ENCODE assay signal across 8 cellular contexts in genomic region chr2:85886585-85886984, GRCh38. TPM values are rescaled to one million over a fixed set of nuclear protein-coding genes. Genes with fewer than 3 reads are reported as not detected.
DNase-seq lines count a peak whose midpoint lies in the region; ATAC-seq and TF ChIP-seq lines count a peak whose summit lies in the region.

No MANE protein-coding gene starts in this region.

- no peak overlapping the region for H3K27ac ChIP-seq in HCT116 (ENCODE audit: low read depth, low read length)

- BruUV-seq in HCT116 (replicated peaks; lab: Mats Ljungman, UMichigan) = no TSS peak

- POLR2A ChIA-PET in HCT116 (lab: Charles Lee) = interaction anchor here (0.7 kb wide), 1 partner anchor 58 kb away, joined by 3 read pairs; no protein-coding TSS in a partner anchor

- no peaks in the 10 kb centered on the region for H3K27me3 ChIP-seq in HCT116 (ENCODE audit: insufficient read depth, low read length)

- no peaks in the 10 kb centered on the region for H4K20me1 ChIP-seq in HCT116 (ENCODE audit: insufficient read depth)

- H3K79me2 ChIP-seq in HCT116 (ENCODE audit: insufficient read depth, low read length) = no peaks in the 10 kb centered on the region; the same call in 1 of the 2 replicates

- intact Hi-C loops in HCT116 (cut with micrococcal nuclease) = loop anchor here (5.0 kb wide), 2 partner anchors 126 to 221 kb away; partner anchors contain the start of genes POLR1A and PTCD3

- no peak overlapping the region for H2AFZ ChIP-seq in HCT116 (ENCODE audit: low read depth, low read length, poor library complexity, severe bottlenecking)

- ATAC-seq in HCT116 = peak; percentile 16; the same call in 1 of the 2 replicates
- ATAC-seq in stimulated activated effector memory CD8-positive, alpha-beta T cell treated with anti-CD3 and anti-CD28 coated beads, Interleukin-12 subunit alpha, Interleukin-12 subunit beta, amount 100 ng/mL, for 72 hours = peak; percentile 63
- ATAC-seq in GM18520 (IDR thresholded peaks at IDR 0.05; ENCODE audit: unreplicated experiment) = no peak

- peak overlapping the region; percentile 18 for H3K9ac ChIP-seq in HCT116 (ENCODE audit: low read length)

- H3K4me1 ChIP-seq in HCT116 (ENCODE audit: control insufficient read depth in 1 of 2, insufficient read depth in 2 of 2, low read length in 2 of 2) = peaks cover 17 to 36% of the 10 kb centered on the region in 2 experiments

- RAD21 ChIA-PET in HCT116 (lab: Charles Lee; ENCODE audit: low non-redundant PET in 1 of 2, low total read pairs in 2 of 2, uncharacterized antibody in 2 of 2, unreplicated experiment in 2 of 2) = no interaction called here

- no peaks in the 10 kb centered on the region for H3K9me3 Mint-ChIP-seq in chondrocyte (ENCODE audit: low read depth)
- no peaks in the 10 kb centered on the region for H3K9me3 Mint-ChIP-seq in stimulated activated effector memory CD8-positive, alpha-beta T cell treated with anti-CD3 and anti-CD28 coated beads, Interleukin-12 subunit alpha, Interleukin-12 subunit beta, amount 100 ng/mL, for 72 hours

- no peak for TF ChIP-seq RAD21 in HCT116 (IDR thresholded peaks at IDR 0.05; ENCODE audit: low read depth)

- TF ChIP-seq CTCF in HCT116 (IDR thresholded peaks at IDR 0.05 in 2 of 3, conservative IDR thresholded peaks at IDR 0.05 in 1 of 3; ENCODE audit: borderline replicate concordance in 1 of 3, insufficient read depth in 1 of 3, low read depth in 2 of 3, low read length in 2 of 3) (no peak), chondrocyte (IDR thresholded peaks at IDR 0.05) (no peak)

- peak overlapping the region; percentile 99 for H3K4me2 ChIP-seq in HCT116 (ENCODE audit: low read length)

- peak overlapping the region; percentile 70 for H3K4me3 Mint-ChIP-seq in chondrocyte (ENCODE audit: unreplicated experiment)
- peak overlapping the region; percentile 85 for H3K4me3 Mint-ChIP-seq in stimulated activated effector memory CD8-positive, alpha-beta T cell treated with anti-CD3 and anti-CD28 coated beads, Interleukin-12 subunit alpha, Interleukin-12 subunit beta, amount 100 ng/mL, for 72 hours

- no peaks in the 10 kb centered on the region for H3K36me3 Mint-ChIP-seq in chondrocyte (ENCODE audit: low read depth)
- H3K36me3 Mint-ChIP-seq in stimulated activated effector memory CD8-positive, alpha-beta T cell treated with anti-CD3 and anti-CD28 coated beads, Interleukin-12 subunit alpha, Interleukin-12 subunit beta, amount 100 ng/mL, for 72 hours = peaks cover 7% of the 10 kb centered on the region

- H3K27ac Mint-ChIP-seq in chondrocyte (ENCODE audit: unreplicated experiment) = peak overlapping the region; percentile 92
- H3K27ac Mint-ChIP-seq in stimulated activated effector memory CD8-positive, alpha-beta T cell treated with anti-CD3 and anti-CD28 coated beads, Interleukin-12 subunit alpha, Interleukin-12 subunit beta, amount 100 ng/mL, for 72 hours = peak overlapping the region; percentile 26

- CTCF ChIA-PET in HCT116 (lab: Charles Lee) = interaction anchor here (3.8 kb wide), 1 partner anchor 16 kb away, joined by 19 read pairs; no protein-coding TSS in a partner anchor

- no peaks in the 10 kb centered on the region for H3K9me3 ChIP-seq in HCT116 (ENCODE audit: control insufficient read depth in 1 of 2, insufficient read depth in 1 of 2, low read depth in 1 of 2, low read length in 2 of 2)

- H3K36me3 ChIP-seq in HCT116 (ENCODE audit: control insufficient read depth in 1 of 2, insufficient read depth in 2 of 2, low read length in 2 of 2) = no peaks in the 10 kb centered on the region

- TF ChIP-seq POLR2A in HCT116 (IDR thresholded peaks at IDR 0.05; ENCODE audit: borderline replicate concordance, extremely low read depth, insufficient read depth, insufficient read length) = no peak

- H3K4me3 ChIP-seq in HCT116 (replicated peaks in 1 of 2; ENCODE audit: low read depth in 1 of 2, low read length in 2 of 2) = peak overlapping the region in 1 of 2 experiments; percentile 85; a peak in 2 of 4 replicates

- H3K9me2 ChIP-seq in HCT116 (ENCODE audit: insufficient read depth) = no peaks in the 10 kb centered on the region

- no peaks in the 10 kb centered on the region for H3K27me3 Mint-ChIP-seq in chondrocyte (ENCODE audit: low read depth)

- peaks cover 52% of the 10 kb centered on the region for H3K4me1 Mint-ChIP-seq in chondrocyte (ENCODE audit: low read depth)
- peaks cover 68% of the 10 kb centered on the region for H3K4me1 Mint-ChIP-seq in stimulated activated effector memory CD8-positive, alpha-beta T cell treated with anti-CD3 and anti-CD28 coated beads, Interleukin-12 subunit alpha, Interleukin-12 subunit beta, amount 100 ng/mL, for 72 hours

- no peak for DNase-seq in HCT116 (ENCODE audit: low read depth, low spot score)
- DNase-seq in activated CD4-positive, alpha-beta T cell treated with anti-CD3 and anti-CD28 coated beads for 24 hours (ENCODE audit: low read depth in 2 of 2) = peak; percentile 49 to 62
- DNase-seq in chondrocyte (ENCODE audit: low spot score) = no peak
- peak; percentile 45 for DNase-seq in mucosa of gallbladder (ENCODE audit: low spot score)
- DNase-seq in stimulated activated effector memory CD8-positive, alpha-beta T cell treated with anti-CD3 and anti-CD28 coated beads, Interleukin-12 subunit alpha, Interleukin-12 subunit beta, amount 100 ng/mL, for 72 hours (ENCODE audit: low spot score in 2 of 2) = peak in 1 of 2 donors; percentile 19
- no peak for DNase-seq in HPDE6-E6E7 (ENCODE audit: extremely low spot score)
- no peak for DNase-seq in NCI-H748 treated with DMSO at 0.1 percent for 48 hours (lab: John Stamatoyannopoulos, UW)

TF ChIP-seq in HCT116, 20 proteins besides CTCF, POLR2A, EP300 and RAD21:
- TF ChIP-seq EGR1 (IDR thresholded peaks at IDR 0.05; ENCODE audit: low read depth) = peak; percentile 63; the same call in 1 of the 2 replicates
- no peak for TF ChIP-seq ZFX (IDR thresholded peaks at IDR 0.05)
- no peak for TF ChIP-seq SP1 (IDR thresholded peaks at IDR 0.05; ENCODE audit: low read depth)
- no peak for TF ChIP-seq FOSL1 (IDR thresholded peaks at IDR 0.05; ENCODE audit: low read depth)
- no peak for TF ChIP-seq EZH2phosphoT487 (IDR thresholded peaks at IDR 0.05; ENCODE audit: borderline replicate concordance)
- no peak for TF ChIP-seq ELF1 (IDR thresholded peaks at IDR 0.05; ENCODE audit: borderline replicate concordance, low read depth)
- no peak for TF ChIP-seq ATF3 (IDR thresholded peaks at IDR 0.05)
- TF ChIP-seq, protein P1, sequence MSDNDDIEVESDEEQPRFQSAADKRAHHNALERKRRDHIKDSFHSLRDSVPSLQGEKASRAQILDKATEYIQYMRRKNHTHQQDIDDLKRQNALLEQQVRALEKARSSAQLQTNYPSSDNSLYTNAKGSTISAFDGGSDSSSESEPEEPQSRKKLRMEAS (IDR thresholded peaks at IDR 0.05) = 0 out of 2 replicates have a peak, but pooled peaks have one; percentile 41
- TF ChIP-seq CEBPB (IDR thresholded peaks at IDR 0.05; ENCODE audit: low read depth) = no peak

RNA-seq across cellular contexts. Expression of gene ST3GAL5, which starts 2.2 kb away (rescaled TPM):
- total RNA-seq in HCT116 (2021; ENCODE audit: unreplicated experiment) (14.8 TPM), chondrocyte (20.0 to 48.1 TPM (median 20.6 TPM) in 3 replicates), mucosa of gallbladder (56.2 TPM)
- 5.4 and 7.3 TPM in 2 replicates for polyA plus RNA-seq in HCT116 (2012)

Comparison
In these comparisons a context has a peak if more than half of its experiments do, and no peak if none do; other contexts are left out.
1. DNase-seq: peak in activated CD4-positive, alpha-beta T cell treated with anti-CD3 and anti-CD28 coated beads for 24 hours (2 of 2) and mucosa of gallbladder (single experiment); none in HCT116 (single experiment), chondrocyte (single experiment), HPDE6-E6E7 (single experiment) and NCI-H748 treated with DMSO at 0.1 percent for 48 hours (single experiment).